In genomic region chr7:5622746-5623145, GRCh38 we compare ENCODE assay signal across 12 cellular contexts. TPM values are rescaled to one million over a fixed set of nuclear protein-coding genes. Genes with fewer than 3 reads are reported as not detected.
DNase-seq lines count a peak whose midpoint lies in the region; ATAC-seq and TF ChIP-seq lines count a peak whose summit lies in the region.
"Had no signal": no experiment of that assay in that cellular context is flagged by ENCODE, and none has a peak within 500 bp of the region (broad histone marks: within the 10 kb centered on the region; RNA-seq: fewer than 3 reads in every experiment).

No MANE protein-coding gene starts in this region.

- H3K4me1 Mint-ChIP-seq in GM23338: peaks cover 20% of the 10 kb centered on the region
- H3K4me1 Mint-ChIP-seq in endothelial cell (ENCODE audit: unreplicated experiment): peaks cover 19% of the 10 kb centered on the region

- peaks cover 3% of the 10 kb centered on the region; the same call in 1 of the 3 replicates for H3K36me3 Mint-ChIP-seq in GM23338 (ENCODE audit: low read depth)
- peaks cover 20% of the 10 kb centered on the region for H3K36me3 Mint-ChIP-seq in endothelial cell (ENCODE audit: low read depth, unreplicated experiment)

- H3K9me3 Mint-ChIP-seq in GM23338 (no peaks in the 10 kb centered on the region), endothelial cell (ENCODE audit: unreplicated experiment) (no peaks in the 10 kb centered on the region)
- H3K9me3 Mint-ChIP-seq: CD4-positive, CD25-positive, alpha-beta regulatory T cell had no signal

- no peaks in the 10 kb centered on the region for H3K27me3 ChIP-seq in GM23338 (ENCODE audit: insufficient read depth)
- no peaks in the 10 kb centered on the region for H3K27me3 ChIP-seq in osteoblast (ENCODE audit: insufficient read depth, low read length)
- H3K27me3 ChIP-seq: BLaER1 had no signal

- H3K4me2 ChIP-seq in GM23338 (no peak overlapping the region), osteoblast (ENCODE audit: insufficient read depth, low read length) (no peak overlapping the region)
- H3K4me2 ChIP-seq: BLaER1 had no signal

- H3K79me2 ChIP-seq in GM23338 (replicated peaks; ENCODE audit: insufficient read depth): no peaks in the 10 kb centered on the region
- H3K79me2 ChIP-seq in osteoblast (ENCODE audit: insufficient read depth, low read length): no peaks in the 10 kb centered on the region

- no peak for ATAC-seq in GM23338
- ATAC-seq: HCT116 had no signal

- no peaks in the 10 kb centered on the region for H4K20me1 ChIP-seq in GM23338 (replicated peaks; ENCODE audit: insufficient read depth)
- peaks cover 16% of the 10 kb centered on the region for H4K20me1 ChIP-seq in osteoblast (ENCODE audit: insufficient read depth, low read length)

- H3K4me1 ChIP-seq in GM23338 (ENCODE audit: insufficient read depth): peaks cover 8% of the 10 kb centered on the region; the same call in 1 of the 2 replicates
- peaks cover 17% of the 10 kb centered on the region for H3K4me1 ChIP-seq in osteoblast (ENCODE audit: insufficient read depth, low read length)

- H3K4me3 Mint-ChIP-seq in GM23338 (no peak overlapping the region), endothelial cell (ENCODE audit: unreplicated experiment) (peak overlapping the region; percentile 15)
- H3K4me3 Mint-ChIP-seq: CD4-positive, CD25-positive, alpha-beta regulatory T cell had no signal

- H3K4me3 ChIP-seq in GM23338: no peak overlapping the region
- no peak overlapping the region for H3K4me3 ChIP-seq in osteoblast (ENCODE audit: insufficient read depth, low read length)
- H3K4me3 ChIP-seq: BLaER1 had no signal

- H3K9me2 ChIP-seq in GM23338 (ENCODE audit: insufficient read depth): no peaks in the 10 kb centered on the region

- peaks cover 8% of the 10 kb centered on the region for H3K27me3 Mint-ChIP-seq in GM23338 (ENCODE audit: insufficient read depth, low read depth, poor library complexity)
- H3K27me3 Mint-ChIP-seq in endothelial cell (ENCODE audit: unreplicated experiment): peaks cover 19% of the 10 kb centered on the region
- H3K27me3 Mint-ChIP-seq: CD4-positive, CD25-positive, alpha-beta regulatory T cell had no signal

- TF ChIP-seq CTCF in GM23338 (conservative IDR thresholded peaks at IDR 0.05; ENCODE audit: low read depth in 2 of 2) (no peak), endothelial cell (IDR thresholded peaks at IDR 0.05; ENCODE audit: unreplicated experiment) (no peak), osteoblast (IDR thresholded peaks at IDR 0.05; ENCODE audit: extremely low read depth, low read depth, low read length) (no peak)

- peak; percentile 17 for DNase-seq in D341Med (ENCODE audit: low spot score)
- DNase-seq in GM23338 (ENCODE audit: low spot score): no peak
- DNase-seq in endothelial cell (ENCODE audit: low spot score): no peak
- DNase-seq in osteoblast (ENCODE audit: insufficient read length, low spot score, missing footprints): peak; percentile 31
- DNase-seq in Ammon's horn (ENCODE audit: low spot score): no peak
- no peak for DNase-seq in ecto neural progenitor cell (ENCODE audit: low spot score)
- DNase-seq in NCI-H524 treated with DMSO at 0.1 percent for 48 hours (lab: John Stamatoyannopoulos, UW): no peak
- DNase-seq: CD4-positive, CD25-positive, alpha-beta regulatory T cell; DMS 273 treated with DMSO at 0.1 percent for 48 hours; IMR-90 had no signal

- H3K36me3 ChIP-seq in GM23338 (ENCODE audit: insufficient read depth) (0 out of 2 replicates have a peak, but pooled peaks cover 3% of the 10 kb centered on the region), osteoblast (ENCODE audit: insufficient read depth, low read length) (peaks cover 54% of the 10 kb centered on the region)

- H3K27ac ChIP-seq in GM23338 (ENCODE audit: low read depth): no peak overlapping the region
- H3K27ac ChIP-seq in osteoblast (ENCODE audit: low read depth, low read length): no peak overlapping the region
- H3K27ac ChIP-seq: BLaER1 had no signal

- no peaks in the 10 kb centered on the region for H3K9me3 ChIP-seq in osteoblast (ENCODE audit: low read depth, low read length)
- H3K9me3 ChIP-seq: BLaER1 had no signal

- H3F3A ChIP-seq in GM23338 (replicated peaks; ENCODE audit: low read depth): 0 out of 2 replicates have a peak, but pooled peaks cover 9% of the 10 kb centered on the region

- H2AFZ ChIP-seq in GM23338 (no peak overlapping the region), osteoblast (ENCODE audit: low read length) (no peak overlapping the region)

- peak overlapping the region; percentile 39; the same call in 1 of the 2 replicates for H3K27ac Mint-ChIP-seq in GM23338
- H3K27ac Mint-ChIP-seq in endothelial cell (ENCODE audit: unreplicated experiment): no peak overlapping the region
- H3K27ac Mint-ChIP-seq: CD4-positive, CD25-positive, alpha-beta regulatory T cell had no signal

TF ChIP-seq in GM23338, 12 proteins besides CTCF, POLR2A, EP300 and RAD21:
- TF ChIP-seq CREB1 (CRISPR knock-in tag; IDR thresholded peaks at IDR 0.05; ENCODE audit: low read depth) (no peak), NANOG (IDR thresholded peaks at IDR 0.05; ENCODE audit: borderline replicate concordance) (no peak), ZNF462 (CRISPR knock-in tag; IDR thresholded peaks at IDR 0.05) (no peak), EZH2 (IDR thresholded peaks at IDR 0.05; ENCODE audit: low read depth, unreplicated experiment) (no peak), ZNF114 (CRISPR knock-in tag; IDR thresholded peaks at IDR 0.05) (no peak), EZH2phosphoT487 (IDR thresholded peaks at IDR 0.05; ENCODE audit: unreplicated experiment) (no peak)

RNA-seq across cellular contexts. Expression of gene FSCN1, which starts 30.1 kb away (rescaled TPM):
- 654 and 734 TPM in 2 replicates for total RNA-seq in GM23338 (2014; rRNA removed; shearing (Covaris generic))
- polyA plus RNA-seq in GM23338 (2016; fragmentation: Nextera tagmentation; extraction: Ambion mirVana): 135 and 146 TPM in 2 replicates
- total RNA-seq in endothelial cell (ENCODE audit: unreplicated experiment) (1,785 TPM), osteoblast (163 and 182 TPM in 2 replicates)

Comparison
In these comparisons a context has a peak if more than half of its experiments do, and no peak if none do; other contexts are left out.
1. DNase-seq: peak in D341Med (single experiment) and osteoblast (single experiment); none in GM23338 (single experiment), endothelial cell (single experiment), Ammon's horn (single experiment), ecto neural progenitor cell (single experiment) and NCI-H524 treated with DMSO at 0.1 percent for 48 hours (single experiment).